In genomic region chr12:77947746-77948145, GRCh38 we compare ENCODE assay signal across 1 cellular context.
TF ChIP-seq lines count a peak whose summit lies in the region.

No MANE protein-coding gene starts in this region.

TF ChIP-seq in SK-N-SH treated with all-trans-retinoic acid at 6 μM for 48 hours, 23 proteins besides CTCF, POLR2A, EP300 and RAD21 (continued from another document):
- no peak for TF ChIP-seq CREB5 (CRISPR knock-in tag; IDR thresholded peaks at IDR 0.05; ENCODE audit: low read depth)
- TF ChIP-seq ESRRG (CRISPR knock-in tag; IDR thresholded peaks at IDR 0.05): no peak
- no peak for TF ChIP-seq GLIS3 (CRISPR knock-in tag; IDR thresholded peaks at IDR 0.05)
- TF ChIP-seq ZFP30 (CRISPR knock-in tag; IDR thresholded peaks at IDR 0.05): no peak
- TF ChIP-seq PATZ1 (CRISPR knock-in tag; IDR thresholded peaks at IDR 0.05; ENCODE audit: borderline replicate concordance): no peak
- TF ChIP-seq ARNTL (CRISPR knock-in tag; IDR thresholded peaks at IDR 0.05; ENCODE audit: borderline replicate concordance, low read depth): no peak
